ENCODE assay signal across 12 cellular contexts in genomic region chr6:166007349-166008263, GRCh38.
A peak's percentile ranks its signal among the peaks of the same experiment; 100 is the strongest.
DNase-seq lines count a peak whose midpoint lies in the region; TF ChIP-seq lines count a peak whose summit lies in the region.
"Had no signal": no experiment of that assay in that cellular context is flagged by ENCODE, and none has a peak within 500 bp of the region (broad histone marks: within the 10 kb centered on the region; RNA-seq: fewer than 3 reads in every experiment).

No MANE protein-coding gene starts in this region.

- TF ChIP-seq CTCF in adrenal gland (IDR thresholded peaks at IDR 0.05) (no peak), hepatocyte (IDR thresholded peaks at IDR 0.05; ENCODE audit: poor library complexity) (no peak)

- H3K9me2 ChIP-seq in GM23248 (ENCODE audit: insufficient read depth) = no peaks in the 10 kb centered on the region
- no peaks in the 10 kb centered on the region for H3K9me2 ChIP-seq in hepatocyte (replicated peaks; ENCODE audit: insufficient read depth)

- no peak overlapping the region for H3K27ac ChIP-seq in GM23248
- peak overlapping the region in 1 of 5 donors; percentile 91 for H3K27ac ChIP-seq in adrenal gland
- H3K27ac ChIP-seq in hepatocyte = no peak overlapping the region

- H4K20me1 ChIP-seq in GM23248 (ENCODE audit: insufficient read depth) (no peaks in the 10 kb centered on the region), hepatocyte (ENCODE audit: insufficient read depth, poor library complexity, severe bottlenecking) (no peaks in the 10 kb centered on the region)

- H3K9ac ChIP-seq in GM23248 = peak overlapping the region; percentile 78

- H3K36me3 ChIP-seq in GM23248 (ENCODE audit: low read depth) = no peaks in the 10 kb centered on the region
- H3K36me3 ChIP-seq in adrenal gland (replicated peaks in 1 of 2) = no peaks in the 10 kb centered on the region
- no peaks in the 10 kb centered on the region for H3K36me3 ChIP-seq in hepatocyte (replicated peaks; ENCODE audit: insufficient read depth, low read depth)
- H3K36me3 ChIP-seq: HAP-1, Peyer's patch had no signal

- H3F3A ChIP-seq in GM23248 (ENCODE audit: insufficient read depth) = peaks cover 8% of the 10 kb centered on the region; the same call in 1 of the 2 replicates

- WGBS in GM23248 (ENCODE audit: low coverage in 1 of 2, low lambda C conversion rate in 2 of 2, missing lambda C conversion rate in 2 of 2), 2 experiments = 7 to 8% methylated on average over 16 to 18 of the region's 18 CpGs
- 9 to 16% (median 11%) methylated on average over 16 to 18 of the region's 18 CpGs for WGBS in adrenal gland, 4 donors
- WGBS in hepatocyte (ENCODE audit: low lambda C conversion rate, missing lambda C conversion rate) = 15% methylated on average over 17 of the region's 18 CpGs

- H3K4me3 ChIP-seq in GM23248 (peak overlapping the region; percentile 71), adrenal gland (peak overlapping the region in 1 of 4 donors; percentile 47), hepatocyte (peak overlapping the region; percentile 13), skeletal muscle cell (ENCODE audit: low read depth, low read length) (no peak overlapping the region)
- H3K4me3 ChIP-seq: HAP-1 had no signal

- H3K4me2 ChIP-seq in GM23248 (ENCODE audit: unreplicated experiment) (peak overlapping the region; percentile 99), hepatocyte (peak overlapping the region; percentile 78)

- H3K4me1 ChIP-seq in GM23248 (ENCODE audit: insufficient read depth) = peaks cover 33% of the 10 kb centered on the region
- H3K4me1 ChIP-seq in adrenal gland (replicated peaks in 1 of 2) = peaks cover 19 to 31% of the 10 kb centered on the region in 2 donors
- peaks cover 23% of the 10 kb centered on the region for H3K4me1 ChIP-seq in hepatocyte (ENCODE audit: insufficient read depth)

- no peaks in the 10 kb centered on the region for H3K79me2 ChIP-seq in GM23248 (ENCODE audit: insufficient read depth)
- no peaks in the 10 kb centered on the region for H3K79me2 ChIP-seq in hepatocyte

- H3K27me3 ChIP-seq in GM23248 (replicated peaks; ENCODE audit: insufficient read depth) (no peaks in the 10 kb centered on the region), adrenal gland (no peaks in the 10 kb centered on the region), hepatocyte (peaks cover 55% of the 10 kb centered on the region)

- peak; percentile 78 for DNase-seq in GM23248
- peak in 6 of 7 donors; percentile 71 to 89 (median 82) for DNase-seq in adrenal gland
- peak; percentile 42 for DNase-seq in hepatocyte (ENCODE audit: low spot score)
- peak; percentile 78 for DNase-seq in skeletal muscle cell (ENCODE audit: low read depth)
- DNase-seq in NCI-H2107 treated with DMSO at 0.1 percent for 48 hours (lab: John Stamatoyannopoulos, UW; ENCODE audit: unreplicated experiment) = no peak
- no peak for DNase-seq in NCI-H2227 (lab: John Stamatoyannopoulos, UW; ENCODE audit: unreplicated experiment)
- no peak for DNase-seq in inferior parietal cortex (ENCODE audit: extremely low spot score)
- DNase-seq in SW480 (ENCODE audit: low spot score) = no peak
- DNase-seq: activated CD8-positive, alpha-beta memory T cell treated with anti-CD3 and anti-CD28 coated beads for 24 hours; naive thymus-derived CD8-positive, alpha-beta T cell; Peyer's patch had no signal

- H3K9me3 ChIP-seq in GM23248 (ENCODE audit: low read depth) (no peaks in the 10 kb centered on the region), adrenal gland (replicated peaks in 1 of 3) (no peaks in the 10 kb centered on the region), hepatocyte (ENCODE audit: low read depth) (no peaks in the 10 kb centered on the region)
- H3K9me3 ChIP-seq: HAP-1, Peyer's patch had no signal

- intact Hi-C loops in adrenal gland (cut with DNase I) = no loop called here

- no peak for TF ChIP-seq POLR2A in adrenal gland (IDR thresholded peaks at IDR 0.05)

- H2AFZ ChIP-seq in GM23248 (peak overlapping the region; percentile 73), hepatocyte (no peak overlapping the region)

- in situ Hi-C loops in GM23248 (cut with MboI) = no loop called here

Comparison
In these comparisons a context has a peak if more than half of its experiments do, and no peak if none do; other contexts are left out.
1. DNase-seq: peak in GM23248 (single experiment), adrenal gland (6 of 7), hepatocyte (single experiment) and skeletal muscle cell (single experiment); none in NCI-H2107 treated with DMSO at 0.1 percent for 48 hours (single experiment), NCI-H2227 (single experiment), inferior parietal cortex (single experiment) and SW480 (single experiment).